28 cellular contexts compared by ENCODE assay signal in genomic region chr2:73225513-73226360, GRCh38. TPM values are rescaled to one million over a fixed set of nuclear protein-coding genes. Genes with fewer than 3 reads are reported as not detected.
A peak's percentile ranks its signal among the peaks of the same experiment; 100 is the strongest.
DNase-seq lines count a peak whose midpoint lies in the region; ATAC-seq and TF ChIP-seq lines count a peak whose summit lies in the region.
"Had no signal": no experiment of that assay in that cellular context is flagged by ENCODE, and none has a peak within 500 bp of the region (broad histone marks: within the 10 kb centered on the region; RNA-seq: fewer than 3 reads in every experiment).

No MANE protein-coding gene starts in this region.

- 70% methylated on average over 9 of the region's 9 CpGs for WGBS in right cardiac atrium
- WGBS in stomach, 5 donors = 72 to 88% (median 79%) methylated on average over 9 of the region's 9 CpGs

- CTCF ChIA-PET in A673 (lab: Charles Lee) = no interaction called here

- H3K4me1 ChIP-seq in A673 (ENCODE audit: insufficient read depth, low read length, poor library complexity, severe bottlenecking) (no peaks in the 10 kb centered on the region), right cardiac atrium (ENCODE audit: control insufficient read depth, insufficient read depth, low read length) (no peaks in the 10 kb centered on the region), stomach (peaks cover 0 to 11% (median 0%) of the 10 kb centered on the region in 4 donors), tibial artery (no peaks in the 10 kb centered on the region)
- H3K4me1 ChIP-seq: sigmoid colon, SJCRH30, tibial nerve had no signal

- H3K4me3 ChIP-seq in A673 (ENCODE audit: low read depth, low read length, poor library complexity, severe bottlenecking) (no peak overlapping the region), right cardiac atrium (ENCODE audit: low read length) (no peak overlapping the region), stomach (no peak overlapping the region), tibial artery (no peak overlapping the region)
- H3K4me3 ChIP-seq: GM23248, sigmoid colon, SJCRH30, tibial nerve had no signal

- DNase-seq in A673 (ENCODE audit: low spot score) (no peak), CD14-positive monocyte (ENCODE audit: low spot score) (no peak), SKM-1 (lab: John Stamatoyannopoulos, UW; ENCODE audit: unreplicated experiment) (peak; percentile 74), right cardiac atrium (peak in 2 of 3 donors; percentile 60 to 66), G401 (ENCODE audit: low spot score) (no peak), stomach (no peak), tibial artery (no peak)
- DNase-seq: activated CD4-positive, alpha-beta T cell treated with anti-CD3 and anti-CD28 coated beads for 4 hours; activated CD8-positive, alpha-beta memory T cell treated with anti-CD3 and anti-CD28 coated beads, Interleukin-2, amount 50 U/mL, for 4 hours; anterior cingulate cortex; Calu3; endodermal cell; GM23248; head of caudate nucleus; NCI-H1436 treated with DMSO at 0.1 percent for 48 hours; NCI-H2171 treated with DMSO at 0.1 percent for 48 hours; NCI-H526 treated with DMSO at 0.1 percent for 48 hours; nucleus accumbens; sigmoid colon; SJCRH30; stimulated activated naive CD4-positive, alpha-beta T cell had no signal

- no peak for TF ChIP-seq CTCF in A673 (conservative IDR thresholded peaks at IDR 0.05; ENCODE audit: low read depth, low read length)
- no peak for TF ChIP-seq CTCF in CD14-positive monocyte (IDR thresholded peaks at IDR 0.05)
- TF ChIP-seq CTCF in stomach (IDR thresholded peaks at IDR 0.05) = no peak
- TF ChIP-seq CTCF in tibial artery (IDR thresholded peaks at IDR 0.05) = no peak

- H3K27ac ChIP-seq in A673 (ENCODE audit: low read depth, low read length, poor library complexity, severe bottlenecking) (no peak overlapping the region), right cardiac atrium (ENCODE audit: low read length) (no peak overlapping the region), stomach (no peak overlapping the region), tibial artery (no peak overlapping the region)
- H3K27ac ChIP-seq: GM23248, sigmoid colon, SJCRH30, tibial nerve had no signal

- TF ChIP-seq POLR2A in stomach (IDR thresholded peaks at IDR 0.05) = no peak

- peak; percentile 16 to 39 for ATAC-seq in right cardiac atrium

- intact Hi-C loops in A673 (cut with micrococcal nuclease; ENCODE audit: unreplicated experiment) = no loop called here
- intact Hi-C loops in CD14-positive monocyte (cut with micrococcal nuclease) = no loop called here
- intact Hi-C loops in right cardiac atrium (cut with DNase I) = no loop called here
- intact Hi-C loops in stomach (cut with DNase I; ENCODE audit: low total_unique reads) = no loop called here
- intact Hi-C loops in tibial artery (cut with DNase I; ENCODE audit: low total_unique reads) = no loop called here

- no peaks in the 10 kb centered on the region for H3K9me3 Mint-ChIP-seq in CD14-positive monocyte
- H3K9me3 Mint-ChIP-seq: endodermal cell had no signal

- peaks cover 26% of the 10 kb centered on the region for H3K36me3 ChIP-seq in A673 (ENCODE audit: insufficient read depth, low read length, poor library complexity, severe bottlenecking)
- H3K36me3 ChIP-seq in stomach = peaks cover 48 to 94% (median 94%) of the 10 kb centered on the region in 4 donors
- H3K36me3 ChIP-seq in tibial artery = peaks cover 0 to 96% (median 69%) of the 10 kb centered on the region in 3 donors

- in situ Hi-C loops in G401 (cut with HindIII; ENCODE audit: low sequenced_read_pairs) = no loop called here

- H3K9me3 ChIP-seq in A673 (ENCODE audit: low read depth, low read length, poor library complexity, severe bottlenecking) = no peaks in the 10 kb centered on the region
- H3K9me3 ChIP-seq in right cardiac atrium (ENCODE audit: control insufficient read depth, low read length) = no peaks in the 10 kb centered on the region
- no peaks in the 10 kb centered on the region for H3K9me3 ChIP-seq in stomach
- H3K9me3 ChIP-seq in tibial artery = no peaks in the 10 kb centered on the region
- H3K9me3 ChIP-seq: sigmoid colon, SJCRH30, tibial nerve had no signal

- TSS peak; percentile 13 for BruUV-seq in A673 (replicated peaks; lab: Mats Ljungman, UMichigan)

- H3K27me3 Mint-ChIP-seq in CD14-positive monocyte (ENCODE audit: low read depth in 3 of 3) = no peaks in the 10 kb centered on the region

- TF ChIP-seq EP300 in stomach (IDR thresholded peaks at IDR 0.05) = no peak

- peak overlapping the region in 6 of 7 donors; percentile 35 to 74 (median 68) for H3K27ac Mint-ChIP-seq in CD14-positive monocyte
- H3K27ac Mint-ChIP-seq: endodermal cell had no signal

- POLR2A ChIA-PET in A673 (lab: Charles Lee; ENCODE audit: low non-redundant PET) = no interaction called here

- peak overlapping the region in 1 of 2 donors; percentile 2 for H3K4me3 Mint-ChIP-seq in CD14-positive monocyte
- H3K4me3 Mint-ChIP-seq: endodermal cell had no signal

- H3K4me1 Mint-ChIP-seq in CD14-positive monocyte = peaks cover 12% of the 10 kb centered on the region
- H3K4me1 Mint-ChIP-seq: endodermal cell had no signal

- H3K36me3 Mint-ChIP-seq in CD14-positive monocyte = peaks cover 33% of the 10 kb centered on the region in 2 donors

- no peaks in the 10 kb centered on the region for H3K27me3 ChIP-seq in A673 (replicated peaks; ENCODE audit: insufficient read depth, low read depth, low read length, poor library complexity)
- no peaks in the 10 kb centered on the region for H3K27me3 ChIP-seq in right cardiac atrium (ENCODE audit: control insufficient read depth, insufficient read depth)
- H3K27me3 ChIP-seq in stomach = no peaks in the 10 kb centered on the region
- no peaks in the 10 kb centered on the region for H3K27me3 ChIP-seq in tibial artery
- H3K27me3 ChIP-seq: sigmoid colon, SJCRH30, tibial nerve had no signal

RNA-seq across cellular contexts. Expression of gene PRADC1, which starts 7.3 kb away (rescaled TPM):
- total RNA-seq in A673 (2021) (17.7 and 20.0 TPM in 2 replicates), right cardiac atrium (10 to 100 TPM; 73.7 to 91.3 (median 82.5) TPM), stomach (100 to 1,000 TPM in 1 of 5 donors, 10 to 100 TPM in 2, 1 to 10 TPM in 2; 7.1 to 123 (median 18.7) TPM)
- polyA plus RNA-seq in CD14-positive monocyte (10 to 100 TPM; 33.3 to 49.2 TPM), right cardiac atrium (134 TPM), stomach (10 to 100 TPM; 21.5 to 45.9 (median 30.1) TPM)
- total RNA-seq in G401 (2014; rRNA removed; shearing (Covaris generic)) = 21.9 and 33.7 TPM in 2 replicates

RNA-seq across cellular contexts. Expression of gene CCT7, which starts 8.4 kb away (rescaled TPM):
- 627 and 648 TPM in 2 replicates for total RNA-seq in A673 (2021)
- 100 to 1,000 TPM; 134 to 151 TPM for polyA plus RNA-seq in CD14-positive monocyte
- total RNA-seq in right cardiac atrium = 100 to 1,000 TPM; 190 to 226 (median 213) TPM
- polyA plus RNA-seq in right cardiac atrium = 210 TPM
- total RNA-seq in G401 (2014; rRNA removed; shearing (Covaris generic)) = 797 and 982 TPM in 2 replicates
- 100 to 1,000 TPM; 124 to 243 (median 145) TPM for total RNA-seq in stomach
- polyA plus RNA-seq in stomach = 100 to 1,000 TPM; 140 to 159 (median 150) TPM

RNA-seq across cellular contexts. Expression of gene SMYD5, which starts 11.7 kb away (rescaled TPM):
- total RNA-seq in A673 (2021) = 54.5 and 57.3 TPM in 2 replicates
- 1 to 10 TPM; 1.6 to 1.7 TPM for polyA plus RNA-seq in CD14-positive monocyte
- 10 to 100 TPM; 13.3 to 15.3 (median 14.1) TPM for total RNA-seq in right cardiac atrium
- 12.9 TPM for polyA plus RNA-seq in right cardiac atrium
- 40.0 and 40.5 TPM in 2 replicates for total RNA-seq in G401 (2014; rRNA removed; shearing (Covaris generic))
- total RNA-seq in stomach = 100 to 1,000 TPM in 1 of 5 donors, 10 to 100 TPM in 2, 1 to 10 TPM in 2; 3.5 to 136 (median 12.9) TPM
- 10 to 100 TPM; 11.3 to 13.1 (median 13.0) TPM for polyA plus RNA-seq in stomach

RNA-seq across cellular contexts. Expression of gene NOTO, which starts 23.4 kb away (rescaled TPM):
- total RNA-seq in A673 (2021) = 0.11 and 0.41 TPM in 2 replicates
- not detected for polyA plus RNA-seq in CD14-positive monocyte
- total RNA-seq in right cardiac atrium = not detected
- not detected for polyA plus RNA-seq in right cardiac atrium
- not detected in 2 replicates for total RNA-seq in G401 (2014; rRNA removed; shearing (Covaris generic))
- total RNA-seq in stomach = not detected
- under 1 TPM in 2 of 3 donors, not detected in 1; 0.25 to 0.31 TPM for polyA plus RNA-seq in stomach
- total RNA-seq: Calu3; cerebellum; endodermal cell; fibroblast of lung; GM23248; lung microvascular endothelial cell; myocyte; OCI-LY7; sigmoid colon; SJCRH30; T-helper 2 cell treated with Interferon-gamma antibody and Interleukin-4, amounts not matched to agents 100 ng/mL and 5 ng/mL, for 36 hours; tibial nerve had no signal
- polyA plus RNA-seq: fibroblast of lung, GM23248, sigmoid colon had no signal

RNA-seq across cellular contexts. Expression of gene FBXO41, which starts 58.5 kb away (rescaled TPM):
- total RNA-seq in A673 (2021) (8.6 and 11.5 TPM in 2 replicates), right cardiac atrium (1 to 10 TPM; 1.8 to 3.5 (median 2.3) TPM), stomach (10 to 100 TPM in 1 of 5 donors, 1 to 10 TPM in 3, under 1 TPM in 1; 0.55 to 16.8 (median 4.0) TPM)
- polyA plus RNA-seq in CD14-positive monocyte (under 1 TPM; 0.29 to 0.52 TPM), right cardiac atrium (1.8 TPM), stomach (1 to 10 TPM in 1 of 3 donors, under 1 TPM in 2; 0.62 to 1.4 (median 0.80) TPM)
- 3.6 and 11.1 TPM in 2 replicates for total RNA-seq in G401 (2014; rRNA removed; shearing (Covaris generic))

Comparison
In these comparisons a context has a peak if more than half of its experiments do, and no peak if none do; other contexts are left out.
1. DNase-seq: peak in SKM-1 (single experiment) and right cardiac atrium (2 of 3); none in A673 (single experiment), CD14-positive monocyte (single experiment), G401 (single experiment), stomach (single experiment) and tibial artery (0 of 2).